3 cellular contexts compared by ENCODE assay signal in the genomic region with DNA sequence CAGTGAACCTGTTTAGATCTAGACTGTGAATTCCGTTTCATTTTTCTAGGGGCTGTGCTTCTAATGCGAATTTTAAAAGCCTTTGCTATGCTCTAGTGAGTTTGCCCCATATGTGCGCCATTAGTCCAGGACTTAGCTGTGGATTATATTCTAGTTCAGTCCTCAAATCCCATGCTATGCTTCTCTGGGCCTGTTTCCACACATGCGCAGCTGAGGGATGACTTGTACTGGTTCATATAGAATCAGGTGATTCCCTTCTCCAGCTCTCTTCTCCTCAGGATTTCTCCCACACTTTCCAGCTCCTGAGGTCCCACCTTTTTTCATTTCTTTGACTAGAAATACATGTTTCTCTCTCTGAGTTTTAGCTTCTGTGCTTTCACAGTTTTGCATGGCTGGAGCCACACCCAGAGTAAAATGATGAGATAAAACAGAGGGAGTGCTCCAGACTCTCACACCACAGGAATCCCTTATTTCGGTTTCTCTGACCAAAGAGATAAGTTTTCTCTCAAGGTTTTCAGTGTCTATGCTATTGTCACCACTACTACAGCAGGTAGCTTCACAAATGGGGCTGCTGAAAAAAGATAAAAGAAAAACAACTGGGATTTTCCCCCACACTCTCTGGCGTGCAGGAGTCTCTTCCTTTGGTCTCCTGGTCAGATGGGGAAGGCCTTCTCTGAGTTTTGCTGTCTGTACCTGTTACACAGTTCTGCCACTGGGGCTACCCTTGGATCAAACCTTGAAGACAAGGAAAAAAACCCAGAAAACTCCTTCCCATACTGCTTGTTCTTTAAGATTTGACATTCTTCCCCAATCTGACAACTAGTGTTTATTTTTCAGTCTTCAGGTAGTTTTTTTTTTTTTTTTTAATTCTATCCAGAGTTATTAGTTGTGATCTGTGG.
TF ChIP-seq lines count a peak whose summit lies in the region.

No MANE protein-coding gene starts in this region.

TF ChIP-seq in A549, 52 proteins besides CTCF, POLR2A, EP300 and RAD21 (continued from another document):
- TF ChIP-seq RNF2 (IDR thresholded peaks at IDR 0.05; ENCODE audit: borderline replicate concordance, low read depth) = no peak
- TF ChIP-seq FOSL2 (IDR thresholded peaks at IDR 0.05) = no peak
- TF ChIP-seq FOSL2 (CRISPR knock-in tag; IDR thresholded peaks at IDR 0.05) = no peak
- no peak for TF ChIP-seq NFE2L2 (conservative IDR thresholded peaks at IDR 0.05; ENCODE audit: low read length)
- TF ChIP-seq PHF8 (IDR thresholded peaks at IDR 0.05; ENCODE audit: borderline replicate concordance, low read depth) = no peak
- no peak for TF ChIP-seq KDM1A (IDR thresholded peaks at IDR 0.05; ENCODE audit: low read depth)
- no peak for TF ChIP-seq ZC3H11A (IDR thresholded peaks at IDR 0.05)
- TF ChIP-seq CBX8 (IDR thresholded peaks at IDR 0.05) = no peak
- TF ChIP-seq CHD4 (IDR thresholded peaks at IDR 0.05; ENCODE audit: borderline replicate concordance) = no peak
- TF ChIP-seq HOXA7 (CRISPR knock-in tag; IDR thresholded peaks at IDR 0.05) = no peak
- TF ChIP-seq, protein P1, sequence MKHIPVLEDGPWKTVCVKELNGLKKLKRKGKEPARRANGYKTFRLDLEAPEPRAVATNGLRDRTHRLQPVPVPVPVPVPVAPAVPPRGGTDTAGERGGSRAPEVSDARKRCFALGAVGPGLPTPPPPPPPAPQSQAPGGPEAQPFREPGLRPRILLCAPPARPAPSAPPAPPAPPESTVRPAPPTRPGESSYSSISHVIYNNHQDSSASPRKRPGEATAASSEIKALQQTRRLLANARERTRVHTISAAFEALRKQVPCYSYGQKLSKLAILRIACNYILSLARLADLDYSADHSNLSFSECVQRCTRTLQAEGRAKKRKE (CRISPR knock-in tag; IDR thresholded peaks at IDR 0.05; ENCODE audit: low read depth) = no peak
- TF ChIP-seq RARB (CRISPR knock-in tag; IDR thresholded peaks at IDR 0.05) = no peak
- no peak for TF ChIP-seq RCOR1 (IDR thresholded peaks at IDR 0.05; ENCODE audit: low read depth, low read length)
- TF ChIP-seq FOXS1 (CRISPR knock-in tag; IDR thresholded peaks at IDR 0.05) = no peak
- no peak for TF ChIP-seq SMC3 (IDR thresholded peaks at IDR 0.05)
- TF ChIP-seq MYC (IDR thresholded peaks at IDR 0.05; ENCODE audit: borderline replicate concordance, low read length) = no peak
- TF ChIP-seq REST (IDR thresholded peaks at IDR 0.05) = no peak

TF ChIP-seq in H1, 55 proteins besides CTCF, POLR2A, EP300 and RAD21:
- TF ChIP-seq KDM1A (IDR thresholded peaks at IDR 0.05; ENCODE audit: borderline replicate concordance, low read length) (no peak), PHF8 (conservative IDR thresholded peaks at IDR 0.05; ENCODE audit: low read depth, low read length) (no peak), TCF12 (IDR thresholded peaks at IDR 0.05; ENCODE audit: low read depth, low read length) (no peak), CREB1 (IDR thresholded peaks at IDR 0.05) (no peak), SAP30 (IDR thresholded peaks at IDR 0.05; ENCODE audit: insufficient read depth, insufficient replicate concordance, low read length) (no peak), SP1 (IDR thresholded peaks at IDR 0.05; ENCODE audit: low read depth, low read length) (no peak), FOSL1 (IDR thresholded peaks at IDR 0.05; ENCODE audit: insufficient read depth, low read depth, low read length) (no peak)

TF ChIP-seq in GM12891, 5 proteins besides CTCF, POLR2A, EP300 and RAD21 (continued from another document):
- no peak for TF ChIP-seq SPI1 (IDR thresholded peaks at IDR 0.05; ENCODE audit: low read depth, low read length)
- no peak for TF ChIP-seq TAF1 (IDR thresholded peaks at IDR 0.05; ENCODE audit: low read depth, low read length)
- TF ChIP-seq POU2F2 (IDR thresholded peaks at IDR 0.05; ENCODE audit: low read depth, low read length) = no peak
- TF ChIP-seq POLR2AphosphoS5 (IDR thresholded peaks at IDR 0.05; ENCODE audit: low read depth, low read length) = no peak
